Comparison of ENCODE assay signal across 11 cellular contexts in the genomic region with DNA sequence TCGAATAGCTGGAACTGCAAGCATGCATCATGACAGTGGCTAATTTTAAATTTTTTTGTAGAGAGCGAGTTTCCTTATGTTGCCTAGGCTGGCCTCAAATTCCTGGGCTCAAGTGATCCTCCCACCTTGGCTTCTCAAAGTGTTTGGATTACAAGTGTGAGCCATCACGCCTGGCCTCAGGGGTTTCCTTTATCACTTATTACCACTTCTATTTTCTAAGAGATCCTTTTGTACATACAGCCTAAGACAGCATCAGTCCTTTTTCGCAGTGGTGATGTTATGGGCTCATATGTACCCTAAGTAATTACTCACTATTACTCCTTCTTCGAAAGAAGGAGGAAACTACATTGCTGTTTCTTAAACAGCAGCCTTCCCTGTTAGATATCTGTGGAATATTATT.
"Had no signal": no experiment of that assay in that cellular context is flagged by ENCODE, and none has a peak within 500 bp of the region (broad histone marks: within the 10 kb centered on the region; RNA-seq: fewer than 3 reads in every experiment).

No MANE protein-coding gene starts in this region.

- H3K4me1 ChIP-seq: thyroid gland had no signal

- FAIRE-seq: islet of Langerhans, small intestine, urothelium cell line had no signal

- H3K27me3 ChIP-seq: thyroid gland had no signal

- H3K4me3 ChIP-seq: thyroid gland had no signal

- H3K9me3 ChIP-seq: thyroid gland had no signal

- H3K27ac ChIP-seq: thyroid gland had no signal

- ATAC-seq: left lobe of liver, natural killer cell had no signal

- H3K36me3 ChIP-seq: thyroid gland had no signal

- DNase-seq: effector memory CD4-positive, alpha-beta T cell; foreskin melanocyte; hypothalamus; natural killer cell; small intestine; stimulated activated CD4-positive, alpha-beta T cell treated with anti-CD3 and anti-CD28 coated beads, Interleukin-2, amount 100 ng/mL, for 48 hours; stimulated activated naive CD4-positive, alpha-beta T cell treated with Interleukin-2 at 50 U/mL for 16 hours; thyroid gland had no signal
